In the genomic region with DNA sequence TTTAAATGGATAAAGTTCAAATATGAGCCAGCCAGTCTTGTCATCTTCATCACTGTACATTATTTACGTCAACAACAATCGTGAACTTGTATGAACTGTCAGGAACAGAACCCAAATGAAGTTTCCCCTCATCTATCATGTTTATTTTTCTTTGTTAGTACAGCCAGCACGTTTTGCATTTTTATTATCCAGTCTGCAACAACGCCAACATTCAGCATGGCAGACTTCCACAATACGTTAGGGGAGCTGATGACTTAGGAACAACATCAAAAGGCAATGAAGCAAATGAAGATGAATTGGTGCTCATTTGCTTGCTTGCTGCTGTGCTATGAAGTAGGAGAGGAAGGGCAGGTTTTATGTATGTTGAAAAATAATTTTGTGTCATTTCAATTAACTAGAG, we compare ENCODE assay signal across 26 cellular contexts.
DNase-seq lines count a peak whose midpoint lies in the region; FAIRE-seq and TF ChIP-seq lines count a peak whose summit lies in the region.
"Had no signal": no experiment of that assay in that cellular context is flagged by ENCODE, and none has a peak within 500 bp of the region (broad histone marks: within the 10 kb centered on the region; RNA-seq: fewer than 3 reads in every experiment).

No MANE protein-coding gene starts in this region.

- no peaks in the 10 kb centered on the region for H3K9me1 ChIP-seq in endothelial cell of umbilical vein (replicated peaks; ENCODE audit: control insufficient read depth, extremely low read depth, insufficient read depth, low read length)

- H3K4me1 ChIP-seq in OCI-LY1 (ENCODE audit: insufficient read depth, low read length, severe bottlenecking) (peaks cover 32% of the 10 kb centered on the region), endothelial cell of umbilical vein (ENCODE audit: control insufficient read depth, extremely low read depth, insufficient read depth, low read length) (peaks cover 10% of the 10 kb centered on the region), HAP-1 (no peaks in the 10 kb centered on the region)
- H3K4me1 ChIP-seq: BLaER1 treated with 17β-estradiol and CSF1 and Interleukin-3, amounts not matched to agents 10 nM and 100 nM had no signal

- no peak overlapping the region for H3K27ac ChIP-seq in OCI-LY1 (ENCODE audit: low read depth, low read length, poor library complexity, severe bottlenecking)
- no peak overlapping the region for H3K27ac ChIP-seq in endothelial cell of umbilical vein (ENCODE audit: insufficient read depth, low read depth, low read length)
- H3K27ac ChIP-seq: BLaER1 treated with 17β-estradiol and CSF1 and Interleukin-3, amounts not matched to agents 10 nM and 100 nM; GM23248; HL-60; SK-N-MC had no signal

- no peaks in the 10 kb centered on the region for H3F3A ChIP-seq in OCI-LY1 (ENCODE audit: insufficient read depth, low read length)

- no peak for TF ChIP-seq POLR2A in endothelial cell of umbilical vein (IDR thresholded peaks at IDR 0.05; ENCODE audit: low read depth, low read length)

- CTCF ChIA-PET in endothelial cell of umbilical vein (lab: Charles Lee), result interaction anchor here (1.3 to 1.8 kb wide), 3 partner anchors 10 to 20 kb away, joined by 3 to 4 read pairs (median 3); no protein-coding TSS in a partner anchor

- dilution Hi-C loops in endothelial cell of umbilical vein (cut with MboI; ENCODE audit: extremely low pct_ligation_motif_present, low sequenced_read_pairs), result no loop called here

- peak overlapping the region in 1 of 2 donors; percentile 18 for H3K4me3 Mint-ChIP-seq in CD14-positive monocyte
- H3K4me3 Mint-ChIP-seq: CD8-positive, alpha-beta memory T cell had no signal

- TF ChIP-seq CTCF in OCI-LY1 (IDR thresholded peaks at IDR 0.05; ENCODE audit: low read length) (no peak), endothelial cell of umbilical vein (IDR thresholded peaks at IDR 0.05; ENCODE audit: extremely low read depth in 1 of 2, insufficient read depth in 1 of 2, low read depth in 1 of 2, low read length in 2 of 2) (no peak), CD14-positive monocyte (IDR thresholded peaks at IDR 0.05) (no peak)

- H4K20me1 ChIP-seq in OCI-LY1 (ENCODE audit: insufficient read depth, low read length) (no peaks in the 10 kb centered on the region), endothelial cell of umbilical vein (replicated peaks; ENCODE audit: control insufficient read depth, extremely low read depth, insufficient read depth, low read length) (no peaks in the 10 kb centered on the region)

- H3K4me2 ChIP-seq in OCI-LY1 (ENCODE audit: low read length) (no peak overlapping the region), endothelial cell of umbilical vein (ENCODE audit: insufficient read depth, low read length) (no peak overlapping the region)
- H3K4me2 ChIP-seq: BLaER1 treated with 17β-estradiol and CSF1 and Interleukin-3, amounts not matched to agents 10 nM and 100 nM had no signal

- H3K27ac Mint-ChIP-seq in CD14-positive monocyte, result no peak overlapping the region

- no peaks in the 10 kb centered on the region for H3K79me2 ChIP-seq in OCI-LY1 (ENCODE audit: insufficient read depth, low read length)
- no peaks in the 10 kb centered on the region for H3K79me2 ChIP-seq in endothelial cell of umbilical vein (ENCODE audit: control insufficient read depth, insufficient read depth, low read length)

- peaks cover 23 to 64% (median 62%) of the 10 kb centered on the region in 3 donors for H3K27me3 Mint-ChIP-seq in CD14-positive monocyte (ENCODE audit: low read depth in 3 of 3)

- H3K36me3 Mint-ChIP-seq in CD14-positive monocyte, result no peaks in the 10 kb centered on the region
- H3K36me3 Mint-ChIP-seq: CD8-positive, alpha-beta memory T cell had no signal

- H3K27me3 ChIP-seq in OCI-LY1 (ENCODE audit: insufficient read depth, low read length), result no peaks in the 10 kb centered on the region
- no peaks in the 10 kb centered on the region for H3K27me3 ChIP-seq in endothelial cell of umbilical vein (ENCODE audit: control insufficient read depth in 2 of 2, insufficient read depth in 2 of 2, low read length in 2 of 2)
- H3K27me3 ChIP-seq in HAP-1 (ENCODE audit: low read depth), result no peaks in the 10 kb centered on the region

- DNase-seq in endothelial cell of umbilical vein (ENCODE audit: low read depth, low spot score) (peak; percentile 20), left kidney (ENCODE audit: low read depth, low spot score) (peak; percentile 76), GOT3 (lab: John Stamatoyannopoulos, UW) (no peak), CD14-positive monocyte (ENCODE audit: low spot score) (no peak), NCI-H748 treated with DMSO at 0.1 percent for 48 hours (lab: John Stamatoyannopoulos, UW) (no peak), HAP-1 (ENCODE audit: low spot score in 2 of 2) (no peak)
- DNase-seq: Calu3; CD8-positive, alpha-beta memory T cell; DMS153; GM23248; HCEC 1CT; KG1; NCI-H1092 treated with DMSO at 0.1 percent for 48 hours; NCI-H1436 treated with DMSO at 0.1 percent for 48 hours; NCI-H2029; NCI-H345; NCI-H524; PC-3; RPMI8226; SHP77 had no signal

- H3K9me3 ChIP-seq in OCI-LY1 (ENCODE audit: low read length) (no peaks in the 10 kb centered on the region), endothelial cell of umbilical vein (replicated peaks; ENCODE audit: control insufficient read depth, insufficient read depth, low read length) (no peaks in the 10 kb centered on the region), HAP-1 (no peaks in the 10 kb centered on the region)

- POLR2A ChIA-PET in endothelial cell of umbilical vein (lab: Charles Lee), result no interaction called here

- in situ Hi-C loops in HAP-1 (cut with MboI; ENCODE audit: low sequenced_read_pairs), result no loop called here

- H3K4me1 Mint-ChIP-seq in CD14-positive monocyte, result peaks cover 5% of the 10 kb centered on the region
- H3K4me1 Mint-ChIP-seq: CD8-positive, alpha-beta memory T cell had no signal

- H3K9ac ChIP-seq in OCI-LY1 (ENCODE audit: low read length), result no peak overlapping the region
- H3K9ac ChIP-seq in endothelial cell of umbilical vein (replicated peaks; ENCODE audit: extremely low read depth, insufficient read depth, low read length), result no peak overlapping the region
- H3K9ac ChIP-seq: BLaER1 treated with 17β-estradiol and CSF1 and Interleukin-3, amounts not matched to agents 10 nM and 100 nM; GM23248 had no signal

- no peak overlapping the region for H3K4me3 ChIP-seq in OCI-LY1 (ENCODE audit: low read depth, low read length, poor library complexity, severe bottlenecking)
- H3K4me3 ChIP-seq in endothelial cell of umbilical vein (replicated peaks in 1 of 3; ENCODE audit: insufficient read depth in 1 of 3, low read depth in 1 of 3, low read length in 3 of 3), result no peak overlapping the region
- no peak overlapping the region for H3K4me3 ChIP-seq in HAP-1
- H3K4me3 ChIP-seq: BLaER1 treated with 17β-estradiol and CSF1 and Interleukin-3, amounts not matched to agents 10 nM and 100 nM; GM23248; SK-N-MC had no signal

- peaks cover 0 to 7% (median 0%) of the 10 kb centered on the region in 7 donors for H3K9me3 Mint-ChIP-seq in CD14-positive monocyte

- no TSS peak for BruUV-seq in endothelial cell of umbilical vein (replicated peaks; lab: Mats Ljungman, UMichigan)

- FAIRE-seq in endothelial cell of umbilical vein (lab: Jason Lieb, UNC), result peak; percentile 38
- FAIRE-seq: GM12891, HepG2 had no signal

- intact Hi-C loops in endothelial cell of umbilical vein (cut with micrococcal nuclease), result no loop called here
- intact Hi-C loops in CD14-positive monocyte (cut with micrococcal nuclease), result no loop called here

- H3K36me3 ChIP-seq in OCI-LY1 (ENCODE audit: insufficient read depth, low read length) (no peaks in the 10 kb centered on the region; the same call in 1 of the 2 replicates), endothelial cell of umbilical vein (ENCODE audit: control insufficient read depth in 2 of 2, extremely low read depth in 1 of 2, insufficient read depth in 2 of 2, low read length in 2 of 2) (no peaks in the 10 kb centered on the region), HAP-1 (replicated peaks) (no peaks in the 10 kb centered on the region)
- H3K36me3 ChIP-seq: BLaER1 treated with 17β-estradiol and CSF1 and Interleukin-3, amounts not matched to agents 10 nM and 100 nM had no signal

- H3K9me2 ChIP-seq in OCI-LY1 (ENCODE audit: low read depth, low read length), result no peaks in the 10 kb centered on the region

- H2AFZ ChIP-seq in OCI-LY1 (ENCODE audit: low read length) (0 out of 2 replicates have a peak overlapping the region, but pooled peaks have one; percentile 63), endothelial cell of umbilical vein (ENCODE audit: low read depth, low read length) (no peak overlapping the region)
- H2AFZ ChIP-seq: GM23248 had no signal

TF ChIP-seq in endothelial cell of umbilical vein, 7 proteins besides CTCF, POLR2A, EP300 and RAD21:
- TF ChIP-seq EZH2 (IDR thresholded peaks at IDR 0.05; ENCODE audit: borderline replicate concordance, low read depth, low read length, severe bottlenecking), result no peak
- no peak for TF ChIP-seq JUN (IDR thresholded peaks at IDR 0.05; ENCODE audit: borderline replicate concordance, insufficient read depth, insufficient read length, low read depth)
- no peak for TF ChIP-seq FOS (IDR thresholded peaks at IDR 0.05; ENCODE audit: borderline replicate concordance, insufficient read depth, low read length)
- no peak for TF ChIP-seq GATA2 (IDR thresholded peaks at IDR 0.05; ENCODE audit: insufficient read depth, insufficient read length, low read depth, low read length)
- TF ChIP-seq MYC (IDR thresholded peaks at IDR 0.05; ENCODE audit: low read depth, low read length), result no peak
- TF ChIP-seq, protein P1, sequence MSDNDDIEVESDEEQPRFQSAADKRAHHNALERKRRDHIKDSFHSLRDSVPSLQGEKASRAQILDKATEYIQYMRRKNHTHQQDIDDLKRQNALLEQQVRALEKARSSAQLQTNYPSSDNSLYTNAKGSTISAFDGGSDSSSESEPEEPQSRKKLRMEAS (IDR thresholded peaks at IDR 0.05; ENCODE audit: insufficient read depth, insufficient read length), result no peak

Comparison
In these comparisons a context has a peak if more than half of its experiments do, and no peak if none do; other contexts are left out.
1. DNase-seq: peak in endothelial cell of umbilical vein (single experiment) and left kidney (single experiment); none in GOT3 (single experiment), CD14-positive monocyte (single experiment), NCI-H748 treated with DMSO at 0.1 percent for 48 hours (single experiment) and HAP-1 (0 of 2).